In genomic region chr2:97045878-97046277, GRCh38 we compare ENCODE assay signal across 1 cellular context.
TF ChIP-seq lines count a peak whose summit lies in the region.

No MANE protein-coding gene starts in this region.

TF ChIP-seq in GM12878, 131 proteins besides CTCF, POLR2A, EP300 and RAD21 (continued from another document):
- peak; percentile 69; the same call in 1 of the 3 replicates for TF ChIP-seq POU2F2 (IDR thresholded peaks at IDR 0.05; ENCODE audit: borderline replicate concordance, low read depth, low read length)
